Comparison of ENCODE assay signal across 1 cellular context in genomic region chr10:43667317-43667731, GRCh38.
A peak's percentile ranks its signal among the peaks of the same experiment; 100 is the strongest.
TF ChIP-seq lines count a peak whose summit lies in the region.

No MANE protein-coding gene starts in this region.

TF ChIP-seq in H1, 55 proteins besides CTCF, POLR2A, EP300 and RAD21 (continued from another document):
- TF ChIP-seq CHD7 (IDR thresholded peaks at IDR 0.05; ENCODE audit: insufficient replicate concordance, low read length) (no peak), EZH2 (IDR thresholded peaks at IDR 0.05; ENCODE audit: low read depth, low read length, severe bottlenecking) (peak; percentile 31), TAF7 (optimal IDR thresholded peaks at IDR 0.05; ENCODE audit: borderline replicate concordance, low read depth, low read length) (no peak), SP1 (IDR thresholded peaks at IDR 0.05; ENCODE audit: low read depth, low read length) (no peak), CBX5 (IDR thresholded peaks at IDR 0.05; ENCODE audit: low read depth, low read length) (no peak), TCF12 (IDR thresholded peaks at IDR 0.05; ENCODE audit: low read depth, low read length) (no peak), ASH2L (IDR thresholded peaks at IDR 0.05; ENCODE audit: low read length) (peak; percentile 66), EGR1 (IDR thresholded peaks at IDR 0.05; ENCODE audit: borderline replicate concordance, low read depth, low read length) (no peak), TAF1 (IDR thresholded peaks at IDR 0.05; ENCODE audit: low read depth, low read length) (no peak), GTF2F1 (IDR thresholded peaks at IDR 0.05; ENCODE audit: borderline replicate concordance, low read depth, low read length) (no peak), SAP30 (IDR thresholded peaks at IDR 0.05; ENCODE audit: insufficient read depth, insufficient replicate concordance, low read length) (no peak), CTBP2 (IDR thresholded peaks at IDR 0.05; ENCODE audit: borderline replicate concordance, insufficient read depth, insufficient read length, low read length) (no peak), MAFK (IDR thresholded peaks at IDR 0.05; ENCODE audit: low read depth, low read length) (no peak), CREB1 (IDR thresholded peaks at IDR 0.05) (peak; percentile 36; the same call in 1 of the 2 replicates), ZNF274 (IDR thresholded peaks at IDR 0.05; ENCODE audit: borderline replicate concordance, extremely low read depth, low read length) (no peak), SUZ12 (IDR thresholded peaks at IDR 0.05; ENCODE audit: low read length) (peak; percentile 40; the same call in 1 of the 2 replicates), SIN3A (conservative IDR thresholded peaks at IDR 0.05 in 1 of 2, IDR thresholded peaks at IDR 0.05 in 1 of 2; ENCODE audit: low read depth in 1 of 2, low read length in 2 of 2) (no peak), KDM4A (IDR thresholded peaks at IDR 0.05; ENCODE audit: low read depth, low read length, severe bottlenecking) (peak; percentile 86), PHF8 (conservative IDR thresholded peaks at IDR 0.05; ENCODE audit: low read depth, low read length) (no peak)
